In genomic region chr2:27823564-27823963, GRCh38 we compare ENCODE assay signal across 13 cellular contexts.
"Had no signal": no experiment of that assay in that cellular context is flagged by ENCODE, and none has a peak within 500 bp of the region (broad histone marks: within the 10 kb centered on the region; RNA-seq: fewer than 3 reads in every experiment).

No MANE protein-coding gene starts in this region.

- H3K4me3 Mint-ChIP-seq: activated naive CD8-positive, alpha-beta T cell; naive thymus-derived CD4-positive, alpha-beta T cell; stimulated activated naive B cell treated with anti-CD40 and anti-IgM and Interleukin-4, amounts not matched to agents 10 μg/mL and 1 μg/mL and 100 μg/mL, for 72 hours; T-helper 2 cell treated with Interferon-gamma antibody and Interleukin-4, amounts not matched to agents 5 μg/mL and 100 μg/mL, for 36 hours; type B pancreatic cell had no signal

- ATAC-seq: activated CD4-positive, CD25-positive, alpha-beta regulatory T cell treated with anti-CD3 and anti-CD28 coated beads, Interleukin-2, amount 50 U/mL, for 24 hours; naive thymus-derived CD4-positive, alpha-beta T cell; stimulated activated naive B cell treated with anti-CD40 and anti-IgM and Interleukin-4, amounts not matched to agents 10 μg/mL and 1 μg/mL and 100 μg/mL, for 72 hours had no signal

- H3K4me1 Mint-ChIP-seq: naive thymus-derived CD4-positive, alpha-beta T cell; stimulated activated naive B cell treated with anti-CD40 and anti-IgM and Interleukin-4, amounts not matched to agents 10 μg/mL and 1 μg/mL and 100 μg/mL, for 72 hours had no signal

- H3K4me2 ChIP-seq: hepatocyte had no signal

- H3K27ac Mint-ChIP-seq: activated naive CD8-positive, alpha-beta T cell; naive thymus-derived CD4-positive, alpha-beta T cell; stimulated activated naive B cell treated with anti-CD40 and anti-IgM and Interleukin-4, amounts not matched to agents 10 μg/mL and 1 μg/mL and 100 μg/mL, for 72 hours; T-helper 2 cell treated with Interferon-gamma antibody and Interleukin-4, amounts not matched to agents 5 μg/mL and 100 μg/mL, for 36 hours; type B pancreatic cell had no signal

- H3K27me3 Mint-ChIP-seq: activated naive CD8-positive, alpha-beta T cell; naive thymus-derived CD4-positive, alpha-beta T cell; stimulated activated naive B cell treated with anti-CD40 and anti-IgM and Interleukin-4, amounts not matched to agents 10 μg/mL and 1 μg/mL and 100 μg/mL, for 72 hours; type B pancreatic cell had no signal

- H3K27me3 ChIP-seq: hepatocyte, spleen had no signal

- H3K27ac ChIP-seq: hepatocyte, spleen had no signal

- H3K4me1 ChIP-seq: spleen had no signal

- DNase-seq: activated CD4-positive, alpha-beta T cell treated with anti-CD3 and anti-CD28 coated beads, Interleukin-2, amount 50 U/mL, for 4 hours; activated effector memory CD4-positive, alpha-beta T cell treated with Interleukin-2 at 50 U/mL for 16 hours; activated T-cell treated with anti-CD3 and anti-CD28 coated beads, Interleukin-2, amount 50 U/mL, for 1 hour; foreskin melanocyte; naive thymus-derived CD4-positive, alpha-beta T cell; spleen; stimulated activated CD4-positive, alpha-beta T cell treated with anti-CD3 and anti-CD28 coated beads, Interleukin-2, amount 100 ng/mL, for 24 hours; stimulated activated naive B cell treated with anti-CD40 and anti-IgM and Interleukin-4, amounts not matched to agents 10 μg/mL and 1 μg/mL and 100 μg/mL, for 72 hours had no signal

- H3K4me3 ChIP-seq: hepatocyte, spleen had no signal
